Comparison of ENCODE assay signal across 2 cellular contexts in genomic region chr19:43983912-43984686, GRCh38.
TF ChIP-seq lines count a peak whose summit lies in the region.

TSS of gene ZNF155 (plus strand) at chr19:43984188. CDS start at chr19:43988544, 4,356 bp downstream.

TF ChIP-seq in GM23338, 12 proteins besides CTCF, POLR2A, EP300 and RAD21 (continued from another document):
- no peak for TF ChIP-seq ZNF462 (CRISPR knock-in tag; IDR thresholded peaks at IDR 0.05)
- no peak for TF ChIP-seq STAT1 (IDR thresholded peaks at IDR 0.05; ENCODE audit: unreplicated experiment)
- no peak for TF ChIP-seq ZNF331 (CRISPR knock-in tag; IDR thresholded peaks at IDR 0.05; ENCODE audit: low read depth)
- no peak for TF ChIP-seq JUNB (IDR thresholded peaks at IDR 0.05; ENCODE audit: unreplicated experiment)
- TF ChIP-seq EZH2phosphoT487 (IDR thresholded peaks at IDR 0.05; ENCODE audit: unreplicated experiment): no peak
- peak; percentile 67 for TF ChIP-seq CREB1 (CRISPR knock-in tag; IDR thresholded peaks at IDR 0.05; ENCODE audit: low read depth)
- TF ChIP-seq POLR2AphosphoS5 (IDR thresholded peaks at IDR 0.05; ENCODE audit: low read depth): peak; percentile 40; the same call in 1 of the 2 replicates
- TF ChIP-seq ZNF114 (CRISPR knock-in tag; IDR thresholded peaks at IDR 0.05): no peak
- TF ChIP-seq REST (IDR thresholded peaks at IDR 0.05; ENCODE audit: unreplicated experiment): no peak
- peak; percentile 98 for TF ChIP-seq ETS1 (IDR thresholded peaks at IDR 0.05)
- TF ChIP-seq EZH2 (IDR thresholded peaks at IDR 0.05; ENCODE audit: low read depth, unreplicated experiment): no peak

TF ChIP-seq in SK-N-SH, 30 proteins besides CTCF, POLR2A, EP300 and RAD21 (continued from another document):
- no peak for TF ChIP-seq IRF3 (IDR thresholded peaks at IDR 0.05; ENCODE audit: low read depth, low read length)
- TF ChIP-seq USF2 (IDR thresholded peaks at IDR 0.05; ENCODE audit: borderline replicate concordance, low read depth, low read length): no peak
- no peak for TF ChIP-seq TEAD4 (IDR thresholded peaks at IDR 0.05; ENCODE audit: borderline replicate concordance, insufficient read depth)
- TF ChIP-seq FOXM1 (IDR thresholded peaks at IDR 0.05; ENCODE audit: low read depth): no peak
- TF ChIP-seq MAX (IDR thresholded peaks at IDR 0.05; ENCODE audit: low read depth): peak; percentile 57; the same call in 1 of the 2 replicates
- TF ChIP-seq NFIC (IDR thresholded peaks at IDR 0.05; ENCODE audit: borderline replicate concordance): peak; percentile 81
- TF ChIP-seq RFX5 (IDR thresholded peaks at IDR 0.05; ENCODE audit: low read length): no peak
- peak; percentile 83 for TF ChIP-seq ELF1 (IDR thresholded peaks at IDR 0.05)
- peak; percentile 48; the same call in 1 of the 2 replicates for TF ChIP-seq TAF1 (IDR thresholded peaks at IDR 0.05; ENCODE audit: borderline replicate concordance, low read depth, low read length)
- peak; percentile 68; the same call in 1 of the 2 replicates for TF ChIP-seq YY1 (IDR thresholded peaks at IDR 0.05; ENCODE audit: low read depth)
- no peak for TF ChIP-seq FOSL2 (IDR thresholded peaks at IDR 0.05; ENCODE audit: borderline replicate concordance, low read depth)
- peak; percentile 97 for TF ChIP-seq CHD2 (IDR thresholded peaks at IDR 0.05; ENCODE audit: low read length, partially characterized antibody)
- TF ChIP-seq GATA2 (CRISPR knock-in tag; IDR thresholded peaks at IDR 0.05): no peak
- no peak for TF ChIP-seq TCF12 (IDR thresholded peaks at IDR 0.05)
- TF ChIP-seq MEF2A (IDR thresholded peaks at IDR 0.05; ENCODE audit: borderline replicate concordance, low read depth): no peak
- no peak for TF ChIP-seq FOXJ3 (CRISPR knock-in tag; IDR thresholded peaks at IDR 0.05)
- TF ChIP-seq RCOR1 (IDR thresholded peaks at IDR 0.05; ENCODE audit: low read length): no peak
- TF ChIP-seq GABPA (IDR thresholded peaks at IDR 0.05; ENCODE audit: low read depth): peak; percentile 77
- TF ChIP-seq REST (IDR thresholded peaks at IDR 0.05; ENCODE audit: low read depth, low read length): no peak
- peak; percentile 60 for TF ChIP-seq NRF1 (IDR thresholded peaks at IDR 0.05; ENCODE audit: low read depth, low read length)
- 0 out of 2 replicates have a peak, but pooled peaks have one; percentile 6 for TF ChIP-seq SIN3A (IDR thresholded peaks at IDR 0.05; ENCODE audit: borderline replicate concordance, low read depth, low read length)
